Comparison of ENCODE assay signal across 23 cellular contexts in the genomic region with DNA sequence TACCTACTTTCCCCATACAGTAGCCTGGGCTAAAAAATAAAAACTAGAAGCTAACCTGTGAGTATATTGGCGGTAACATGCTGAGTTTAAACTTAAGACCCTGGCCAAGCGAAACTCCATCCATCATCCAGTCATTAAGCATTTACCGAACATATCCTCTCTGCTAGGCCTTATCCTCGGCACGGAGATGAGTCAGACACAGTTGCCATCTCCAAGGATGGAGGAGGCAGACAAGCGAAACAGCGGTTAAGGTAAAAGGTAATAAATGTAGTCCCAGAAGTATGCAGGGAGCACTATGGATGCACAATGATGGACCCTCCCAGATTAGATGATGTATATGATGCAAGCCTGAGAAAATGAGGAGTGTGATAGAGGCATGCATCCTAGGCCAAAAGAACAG.
DNase-seq lines count a peak whose midpoint lies in the region; ATAC-seq and TF ChIP-seq lines count a peak whose summit lies in the region.
"Had no signal": no experiment of that assay in that cellular context is flagged by ENCODE, and none has a peak within 500 bp of the region (broad histone marks: within the 10 kb centered on the region; RNA-seq: fewer than 3 reads in every experiment).

No MANE protein-coding gene starts in this region.

- peaks cover 24% of the 10 kb centered on the region for H3K4me1 Mint-ChIP-seq in nephron
- no peaks in the 10 kb centered on the region for H3K4me1 Mint-ChIP-seq in activated T-cell treated with anti-CD3 and anti-CD28 coated beads, Interleukin-2, amount 50 U/mL, for 24 hours (ENCODE audit: low read depth)
- H3K4me1 Mint-ChIP-seq: CD4-positive, CD25-positive, alpha-beta regulatory T cell had no signal

- intact Hi-C loops in sciatic nerve (cut with DNase I), result no loop called here

- H3K4me3 Mint-ChIP-seq in nephron, result no peak overlapping the region
- H3K4me3 Mint-ChIP-seq in activated T-cell treated with anti-CD3 and anti-CD28 coated beads, Interleukin-2, amount 50 U/mL, for 24 hours, result no peak overlapping the region
- H3K4me3 Mint-ChIP-seq: CD4-positive, CD25-positive, alpha-beta regulatory T cell; CD8-positive, alpha-beta T cell had no signal

- peak overlapping the region; percentile 71 for H3K27ac ChIP-seq in caudate nucleus (ENCODE audit: low read depth, low read length)
- H3K27ac ChIP-seq: A549, BLaER1, C4-2B, GM23248 had no signal

- H3K36me3 Mint-ChIP-seq in nephron (ENCODE audit: low read depth), result no peaks in the 10 kb centered on the region
- H3K36me3 Mint-ChIP-seq in activated T-cell treated with anti-CD3 and anti-CD28 coated beads, Interleukin-2, amount 50 U/mL, for 24 hours (ENCODE audit: low read depth), result no peaks in the 10 kb centered on the region
- H3K36me3 Mint-ChIP-seq: CD4-positive, CD25-positive, alpha-beta regulatory T cell; CD8-positive, alpha-beta T cell had no signal

- DNase-seq in Caki2 (ENCODE audit: low read depth) (peak; percentile 87), caudate nucleus (lab: John Stamatoyannopoulos, UW) (peak in 7 of 61 donors; percentile 2 to 26 (median 8)), kidney glomerular epithelial cell (lab: John Stamatoyannopoulos, UW) (peak; percentile 78), cerebellar cortex (ENCODE audit: low spot score) (no peak), NCI-H187 (lab: John Stamatoyannopoulos, UW) (no peak), sciatic nerve (ENCODE audit: low spot score) (no peak)
- DNase-seq in activated T-cell treated with anti-CD3 and anti-CD28 coated beads, Interleukin-2, amount 50 U/mL, for 24 hours, result no peak
- DNase-seq: 8988T; Caco-2; CD4-positive, CD25-positive, alpha-beta regulatory T cell; CD8-positive, alpha-beta T cell; DMS 273 treated with DMSO at 0.1 percent for 48 hours; DMS79; EL; GDM1; GM23248; H7; HCEC 1CT had no signal

- ATAC-seq in sciatic nerve, result no peak
- ATAC-seq: A549; CD8-positive, alpha-beta T cell; GM12878 had no signal

- peaks cover 3% of the 10 kb centered on the region for H3K27me3 Mint-ChIP-seq in nephron (ENCODE audit: low read depth)
- H3K27me3 Mint-ChIP-seq in activated T-cell treated with anti-CD3 and anti-CD28 coated beads, Interleukin-2, amount 50 U/mL, for 24 hours, result peaks cover 3% of the 10 kb centered on the region
- H3K27me3 Mint-ChIP-seq: CD4-positive, CD25-positive, alpha-beta regulatory T cell had no signal

- peak overlapping the region; percentile 20 to 78 (median 38) for H3K27ac Mint-ChIP-seq in nephron
- no peak overlapping the region for H3K27ac Mint-ChIP-seq in activated T-cell treated with anti-CD3 and anti-CD28 coated beads, Interleukin-2, amount 50 U/mL, for 24 hours
- H3K27ac Mint-ChIP-seq: CD4-positive, CD25-positive, alpha-beta regulatory T cell; CD8-positive, alpha-beta T cell had no signal

- TF ChIP-seq CTCF in nephron (IDR thresholded peaks at IDR 0.05; ENCODE audit: unreplicated experiment in 3 of 3), result no peak

- no peaks in the 10 kb centered on the region for H3K9me3 Mint-ChIP-seq in nephron
- no peaks in the 10 kb centered on the region for H3K9me3 Mint-ChIP-seq in activated T-cell treated with anti-CD3 and anti-CD28 coated beads, Interleukin-2, amount 50 U/mL, for 24 hours
- H3K9me3 Mint-ChIP-seq: CD8-positive, alpha-beta T cell had no signal

- in situ Hi-C loops in Caki2 (cut with HindIII; ENCODE audit: low pct_unique_long_range_greater_than_20kb, low sequenced_read_pairs), result no loop called here

Comparison
In these comparisons a context has a peak if more than half of its experiments do, and no peak if none do; other contexts are left out.
1. DNase-seq: peak in Caki2 (single experiment) and kidney glomerular epithelial cell (single experiment); none in cerebellar cortex (single experiment), NCI-H187 (0 of 2), activated T-cell treated with anti-CD3 and anti-CD28 coated beads, Interleukin-2, amount 50 U/mL, for 24 hours (single experiment) and sciatic nerve (single experiment).